Comparison of ENCODE assay signal across 18 cellular contexts in genomic region chr7:156002362-156003001, GRCh38.
"Had no signal": no experiment of that assay in that cellular context is flagged by ENCODE, and none has a peak within 500 bp of the region (broad histone marks: within the 10 kb centered on the region; RNA-seq: fewer than 3 reads in every experiment).

No MANE protein-coding gene starts in this region.

- H3K4me2 ChIP-seq: hepatocyte had no signal

- H3K4me1 Mint-ChIP-seq: activated T-helper 17 cell treated with anti-CD3 and anti-CD28 coated beads, Interleukin-2, amount 50 U/mL, for 72 hours; central memory CD8-positive, alpha-beta T cell had no signal

- H3K9me3 ChIP-seq: body of pancreas, psoas muscle, testis had no signal

- H3K27me3 ChIP-seq: body of pancreas, hepatocyte, testis had no signal

- H3K9me3 Mint-ChIP-seq: activated CD4-positive, alpha-beta T cell treated with anti-CD3 and anti-CD28 coated beads, Interleukin-2, amount 10 ng/mL, durations not matched to agents 7 days and 5 days; activated naive CD4-positive, alpha-beta T cell treated with anti-CD3 and anti-CD28 coated beads, Interleukin-2, amount 10 ng/mL, durations not matched to agents 7 days and 5 days; activated T-helper 17 cell treated with anti-CD3 and anti-CD28 coated beads, Interleukin-2, amount 50 U/mL, for 72 hours; central memory CD8-positive, alpha-beta T cell; dendritic cell treated with granulocyte-macrophage colony-stimulating factor and Interleukin-4, amounts not matched to agents 40 ng/mL and 50 ng/mL, for 4 days; effector memory CD8-positive, alpha-beta T cell had no signal

- H3K4me3 ChIP-seq: body of pancreas, hepatocyte, psoas muscle, testis had no signal

- H3K4me1 ChIP-seq: body of pancreas, psoas muscle, testis had no signal

- DNase-seq: activated CD4-positive, alpha-beta T cell treated with anti-CD3 and anti-CD28 coated beads, Interleukin-2, amount 10 ng/mL, durations not matched to agents 7 days and 5 days; activated CD4-positive, CD25-positive, alpha-beta regulatory T cell; activated naive CD4-positive, alpha-beta T cell treated with anti-CD3 and anti-CD28 coated beads, Interleukin-2, amount 10 ng/mL, durations not matched to agents 7 days and 5 days; amniotic stem cell; body of pancreas; effector memory CD8-positive, alpha-beta T cell; kidney glomerular epithelial cell; naive thymus-derived CD4-positive, alpha-beta T cell; nucleus accumbens; psoas muscle; stimulated activated CD4-positive, alpha-beta T cell treated with anti-CD3 and anti-CD28 coated beads, Interleukin-2, amount 100 ng/mL, for 24 hours; stimulated activated naive CD4-positive, alpha-beta T cell; testis had no signal

- H3K79me2 ChIP-seq: hepatocyte had no signal

- ATAC-seq: activated T-helper 17 cell treated with anti-CD3 and anti-CD28 coated beads, Interleukin-2, amount 50 U/mL, for 72 hours; body of pancreas; effector memory CD8-positive, alpha-beta T cell; naive thymus-derived CD4-positive, alpha-beta T cell; psoas muscle; sciatic nerve had no signal

- H3K27ac ChIP-seq: body of pancreas, hepatocyte, psoas muscle, testis had no signal

- H3K27ac Mint-ChIP-seq: activated CD4-positive, alpha-beta T cell treated with anti-CD3 and anti-CD28 coated beads, Interleukin-2, amount 10 ng/mL, durations not matched to agents 7 days and 5 days; activated naive CD4-positive, alpha-beta T cell treated with anti-CD3 and anti-CD28 coated beads, Interleukin-2, amount 10 ng/mL, durations not matched to agents 7 days and 5 days; activated T-helper 17 cell treated with anti-CD3 and anti-CD28 coated beads, Interleukin-2, amount 50 U/mL, for 72 hours; dendritic cell treated with granulocyte-macrophage colony-stimulating factor and Interleukin-4, amounts not matched to agents 40 ng/mL and 50 ng/mL, for 4 days; effector memory CD8-positive, alpha-beta T cell; naive thymus-derived CD4-positive, alpha-beta T cell had no signal

- H2AFZ ChIP-seq: hepatocyte had no signal

- H3K4me3 Mint-ChIP-seq: activated CD4-positive, alpha-beta T cell treated with anti-CD3 and anti-CD28 coated beads, Interleukin-2, amount 10 ng/mL, durations not matched to agents 7 days and 5 days; activated naive CD4-positive, alpha-beta T cell treated with anti-CD3 and anti-CD28 coated beads, Interleukin-2, amount 10 ng/mL, durations not matched to agents 7 days and 5 days; activated T-helper 17 cell treated with anti-CD3 and anti-CD28 coated beads, Interleukin-2, amount 50 U/mL, for 72 hours; central memory CD8-positive, alpha-beta T cell; dendritic cell treated with granulocyte-macrophage colony-stimulating factor and Interleukin-4, amounts not matched to agents 40 ng/mL and 50 ng/mL, for 4 days; effector memory CD8-positive, alpha-beta T cell; naive thymus-derived CD4-positive, alpha-beta T cell had no signal

- H3K36me3 Mint-ChIP-seq: activated naive CD4-positive, alpha-beta T cell treated with anti-CD3 and anti-CD28 coated beads, Interleukin-2, amount 10 ng/mL, durations not matched to agents 7 days and 5 days; naive thymus-derived CD4-positive, alpha-beta T cell had no signal
